In the genomic region with DNA sequence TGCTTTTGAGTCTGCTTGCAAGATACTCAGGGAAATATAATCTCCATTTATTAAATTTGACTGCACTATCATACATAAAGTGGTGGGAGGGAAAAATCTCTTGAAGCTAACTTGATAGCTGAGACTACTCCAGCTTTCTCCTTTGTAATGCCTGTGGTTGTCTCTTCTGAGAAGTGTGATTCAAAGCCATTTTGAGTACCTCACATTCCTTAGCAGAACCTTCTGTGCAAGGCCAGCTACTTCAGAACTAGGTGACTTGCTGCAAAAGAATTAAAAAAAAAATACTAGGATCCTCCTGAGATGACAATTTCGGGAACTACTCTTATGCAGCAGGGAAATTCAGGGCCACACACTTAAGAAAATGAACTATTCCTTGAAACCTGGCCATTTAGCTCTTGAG, we compare ENCODE assay signal across 32 cellular contexts.
DNase-seq lines count a peak whose midpoint lies in the region; ATAC-seq, FAIRE-seq and TF ChIP-seq lines count a peak whose summit lies in the region.
"Had no signal": no experiment of that assay in that cellular context is flagged by ENCODE, and none has a peak within 500 bp of the region (broad histone marks: within the 10 kb centered on the region; RNA-seq: fewer than 3 reads in every experiment).

No MANE protein-coding gene starts in this region.

- DNase-seq in GM23338 (ENCODE audit: low spot score) = no peak
- no peak for DNase-seq in left lung
- DNase-seq in upper lobe of left lung = no peak
- DNase-seq in RPMI8226 = no peak
- no peak for DNase-seq in small intestine
- no peak for DNase-seq in H54 (ENCODE audit: insufficient read length, low spot score)
- DNase-seq: activated CD4-positive, CD25-positive, alpha-beta regulatory T cell treated with anti-CD3 and anti-CD28 coated beads, Interleukin-2, amount 50 U/mL, for 72 hours; activated CD8-positive, alpha-beta memory T cell treated with anti-CD3 and anti-CD28 coated beads, Interleukin-2, amount 50 U/mL, for 48 hours; activated CD8-positive, alpha-beta T cell treated with anti-CD3 and anti-CD28 coated beads for 36 hours; activated naive CD4-positive, alpha-beta T cell treated with anti-CD3 and anti-CD28 coated beads, Interleukin-2, amount 10 ng/mL, durations not matched to agents 7 days and 5 days; amniotic stem cell; left ventricle myocardium inferior; NCI-H1417 treated with DMSO at 0.1 percent for 48 hours; NCI-H2081; NCI-H226; NCI-H526 treated with DMSO at 0.1 percent for 48 hours; NK-92 treated with Interleukin-12 subunit alpha and Interleukin-12 subunit beta, amount 100 ng/mL, for 24 hours; PC-9 had no signal

- no peak overlapping the region for H3K4me2 ChIP-seq in GM23338
- H3K4me2 ChIP-seq: KMS-11, PC-9 had no signal

- intact Hi-C loops in left lung (cut with DNase I) = loop anchor here in 1 of 2 donors (10.0 kb wide), 1 partner anchor 352 kb away; no protein-coding TSS in a partner anchor

- peak in 2 of 4 donors; percentile 14 to 49 for TF ChIP-seq EP300 in upper lobe of left lung (IDR thresholded peaks at IDR 0.05)

- H3K27me3 Mint-ChIP-seq in GM23338 (ENCODE audit: insufficient read depth, low read depth, poor library complexity) = no peaks in the 10 kb centered on the region
- no peaks in the 10 kb centered on the region for H3K27me3 Mint-ChIP-seq in activated T-helper 17 cell treated with anti-CD3 and anti-CD28 coated beads, Interleukin-2, amount 50 U/mL, for 72 hours
- H3K27me3 Mint-ChIP-seq: activated CD8-positive, alpha-beta T cell treated with anti-CD3 and anti-CD28 coated beads for 36 hours; activated naive CD4-positive, alpha-beta T cell treated with anti-CD3 and anti-CD28 coated beads, Interleukin-2, amount 10 ng/mL, durations not matched to agents 7 days and 5 days; type B pancreatic cell had no signal

- H3K36me3 ChIP-seq in GM23338 (ENCODE audit: insufficient read depth) = no peaks in the 10 kb centered on the region
- H3K36me3 ChIP-seq in left lung = no peaks in the 10 kb centered on the region
- no peaks in the 10 kb centered on the region for H3K36me3 ChIP-seq in upper lobe of left lung
- no peaks in the 10 kb centered on the region for H3K36me3 ChIP-seq in small intestine (ENCODE audit: control insufficient read depth in 2 of 2, insufficient read depth in 2 of 2, low read length in 2 of 2)
- H3K36me3 ChIP-seq: breast epithelium, HAP-1, left ventricle myocardium inferior, prostate gland had no signal

- no peak overlapping the region for H3K27ac ChIP-seq in GM23338 (ENCODE audit: low read depth)
- peak overlapping the region in 1 of 2 donors; percentile 41 for H3K27ac ChIP-seq in left lung
- H3K27ac ChIP-seq in upper lobe of left lung = peak overlapping the region in 1 of 4 donors; percentile 7
- H3K27ac ChIP-seq in small intestine (ENCODE audit: low read depth in 1 of 2, low read length in 1 of 2) = no peak overlapping the region
- H3K27ac ChIP-seq: breast epithelium, HL-60, KMS-11, left ventricle myocardium inferior, PC-9, prostate gland had no signal

- no peak overlapping the region for H3K27ac Mint-ChIP-seq in GM23338
- no peak overlapping the region for H3K27ac Mint-ChIP-seq in activated T-helper 17 cell treated with anti-CD3 and anti-CD28 coated beads, Interleukin-2, amount 50 U/mL, for 72 hours
- H3K27ac Mint-ChIP-seq: activated CD8-positive, alpha-beta T cell treated with anti-CD3 and anti-CD28 coated beads for 36 hours; activated naive CD4-positive, alpha-beta T cell treated with anti-CD3 and anti-CD28 coated beads, Interleukin-2, amount 10 ng/mL, durations not matched to agents 7 days and 5 days; activated T-helper 1 cell treated with anti-CD3 and anti-CD28 coated beads, Interleukin-12 subunit alpha, Interleukin-12 subunit beta, Interleukin-2, Interleukin-4 antibody, amounts not matched to agents 30 ng/mL and 10 ng/mL and 1 ng/mL, durations not matched to agents 14 hours and 24 hours and 36 hours; naive thymus-derived CD4-positive, alpha-beta T cell; stimulated activated memory B cell treated with anti-CD40 and anti-IgM and Interleukin-4, amounts not matched to agents 10 μg/mL and 1 μg/mL and 100 μg/mL, for 72 hours; T-helper 1 cell treated with Interleukin-12 subunit alpha and Interleukin-12 subunit beta and Interleukin-4 antibody, amounts not matched to agents 30 μg/mL and 1 μg/mL, for 36 hours; type B pancreatic cell had no signal

- H3K36me3 Mint-ChIP-seq in GM23338 (ENCODE audit: low read depth) = no peaks in the 10 kb centered on the region
- H3K36me3 Mint-ChIP-seq in activated T-helper 17 cell treated with anti-CD3 and anti-CD28 coated beads, Interleukin-2, amount 50 U/mL, for 72 hours (ENCODE audit: low read depth) = no peaks in the 10 kb centered on the region
- H3K36me3 Mint-ChIP-seq: activated naive CD4-positive, alpha-beta T cell treated with anti-CD3 and anti-CD28 coated beads, Interleukin-2, amount 10 ng/mL, durations not matched to agents 7 days and 5 days; naive thymus-derived CD4-positive, alpha-beta T cell; stimulated activated memory B cell treated with anti-CD40 and anti-IgM and Interleukin-4, amounts not matched to agents 10 μg/mL and 1 μg/mL and 100 μg/mL, for 72 hours; type B pancreatic cell had no signal

- H3K9me3 ChIP-seq in left lung = no peaks in the 10 kb centered on the region
- no peaks in the 10 kb centered on the region for H3K9me3 ChIP-seq in upper lobe of left lung
- no peaks in the 10 kb centered on the region for H3K9me3 ChIP-seq in small intestine (ENCODE audit: control insufficient read depth, low read depth)
- H3K9me3 ChIP-seq: breast epithelium, HAP-1, left ventricle myocardium inferior, prostate gland had no signal

- H3K27me3 ChIP-seq in GM23338 (ENCODE audit: insufficient read depth) = peaks cover 30% of the 10 kb centered on the region
- no peaks in the 10 kb centered on the region for H3K27me3 ChIP-seq in left lung
- H3K27me3 ChIP-seq in upper lobe of left lung = no peaks in the 10 kb centered on the region
- H3K27me3 ChIP-seq in small intestine (ENCODE audit: control insufficient read depth in 2 of 2, insufficient read depth in 2 of 2, low read length in 2 of 2) = no peaks in the 10 kb centered on the region
- H3K27me3 ChIP-seq: breast epithelium had no signal

- TF ChIP-seq CTCF in GM23338 (conservative IDR thresholded peaks at IDR 0.05; ENCODE audit: low read depth in 2 of 2) (no peak), left lung (IDR thresholded peaks at IDR 0.05) (no peak), upper lobe of left lung (IDR thresholded peaks at IDR 0.05) (no peak)

- TF ChIP-seq POLR2A in upper lobe of left lung (IDR thresholded peaks at IDR 0.05) = no peak
- TF ChIP-seq POLR2A in H54 (IDR thresholded peaks at IDR 0.05; ENCODE audit: low read depth, low read length) = no peak

- no peaks in the 10 kb centered on the region for H3K9me3 Mint-ChIP-seq in GM23338
- no peaks in the 10 kb centered on the region for H3K9me3 Mint-ChIP-seq in activated T-helper 17 cell treated with anti-CD3 and anti-CD28 coated beads, Interleukin-2, amount 50 U/mL, for 72 hours
- H3K9me3 Mint-ChIP-seq: activated CD8-positive, alpha-beta T cell treated with anti-CD3 and anti-CD28 coated beads for 36 hours; activated naive CD4-positive, alpha-beta T cell treated with anti-CD3 and anti-CD28 coated beads, Interleukin-2, amount 10 ng/mL, durations not matched to agents 7 days and 5 days; activated T-helper 1 cell treated with anti-CD3 and anti-CD28 coated beads, Interleukin-12 subunit alpha, Interleukin-12 subunit beta, Interleukin-2, Interleukin-4 antibody, amounts not matched to agents 30 ng/mL and 10 ng/mL and 1 ng/mL, durations not matched to agents 14 hours and 24 hours and 36 hours; naive thymus-derived CD4-positive, alpha-beta T cell; stimulated activated memory B cell treated with anti-CD40 and anti-IgM and Interleukin-4, amounts not matched to agents 10 μg/mL and 1 μg/mL and 100 μg/mL, for 72 hours; T-helper 1 cell treated with Interleukin-12 subunit alpha and Interleukin-12 subunit beta and Interleukin-4 antibody, amounts not matched to agents 30 μg/mL and 1 μg/mL, for 36 hours had no signal

- H4K20me1 ChIP-seq in GM23338 (replicated peaks; ENCODE audit: insufficient read depth) = no peaks in the 10 kb centered on the region

- peak; percentile 44; the same call in 2 of the 3 replicates for ATAC-seq in GM23338
- ATAC-seq in activated T-helper 17 cell treated with anti-CD3 and anti-CD28 coated beads, Interleukin-2, amount 50 U/mL, for 72 hours (replicated peaks) = peak; percentile 72
- ATAC-seq in left lung = peak; percentile 93
- peak; percentile 42 to 69 for ATAC-seq in upper lobe of left lung (ENCODE audit: low FRiP score in 2 of 2)
- ATAC-seq: activated CD8-positive, alpha-beta T cell treated with anti-CD3 and anti-CD28 coated beads for 36 hours; Right ventricle myocardium inferior; stimulated activated memory B cell treated with anti-CD40 and anti-IgM and Interleukin-4, amounts not matched to agents 10 μg/mL and 1 μg/mL and 100 μg/mL, for 72 hours had no signal

- no peaks in the 10 kb centered on the region for H3K79me2 ChIP-seq in GM23338 (replicated peaks; ENCODE audit: insufficient read depth)

- H3K9me2 ChIP-seq in GM23338 (ENCODE audit: insufficient read depth) = no peaks in the 10 kb centered on the region

- 63 to 81% methylated on average over 1 of the region's 1 CpG for WGBS in upper lobe of left lung, 2 donors
- 76 to 96% (median 94%) methylated on average over 1 of the region's 1 CpG for WGBS in small intestine, 3 donors

- H3K4me3 Mint-ChIP-seq in GM23338 = no peak overlapping the region
- H3K4me3 Mint-ChIP-seq in activated T-helper 17 cell treated with anti-CD3 and anti-CD28 coated beads, Interleukin-2, amount 50 U/mL, for 72 hours = no peak overlapping the region
- H3K4me3 Mint-ChIP-seq: activated CD8-positive, alpha-beta T cell treated with anti-CD3 and anti-CD28 coated beads for 36 hours; activated naive CD4-positive, alpha-beta T cell treated with anti-CD3 and anti-CD28 coated beads, Interleukin-2, amount 10 ng/mL, durations not matched to agents 7 days and 5 days; activated T-helper 1 cell treated with anti-CD3 and anti-CD28 coated beads, Interleukin-12 subunit alpha, Interleukin-12 subunit beta, Interleukin-2, Interleukin-4 antibody, amounts not matched to agents 30 ng/mL and 10 ng/mL and 1 ng/mL, durations not matched to agents 14 hours and 24 hours and 36 hours; naive thymus-derived CD4-positive, alpha-beta T cell; stimulated activated memory B cell treated with anti-CD40 and anti-IgM and Interleukin-4, amounts not matched to agents 10 μg/mL and 1 μg/mL and 100 μg/mL, for 72 hours; T-helper 1 cell treated with Interleukin-12 subunit alpha and Interleukin-12 subunit beta and Interleukin-4 antibody, amounts not matched to agents 30 μg/mL and 1 μg/mL, for 36 hours; type B pancreatic cell had no signal

- H3F3A ChIP-seq in GM23338 (replicated peaks; ENCODE audit: low read depth) = no peaks in the 10 kb centered on the region

- no peak overlapping the region for H2AFZ ChIP-seq in GM23338
- H2AFZ ChIP-seq: PC-9 had no signal

- no peaks in the 10 kb centered on the region for H3K4me1 ChIP-seq in GM23338 (ENCODE audit: insufficient read depth)
- no peaks in the 10 kb centered on the region for H3K4me1 ChIP-seq in left lung
- H3K4me1 ChIP-seq in upper lobe of left lung = peaks cover 0 to 4% (median 1%) of the 10 kb centered on the region in 4 donors
- no peaks in the 10 kb centered on the region for H3K4me1 ChIP-seq in small intestine (ENCODE audit: control insufficient read depth in 2 of 2, insufficient read depth in 1 of 2, low read depth in 1 of 2, low read length in 1 of 2)
- H3K4me1 ChIP-seq: breast epithelium, HAP-1, prostate gland had no signal

- FAIRE-seq in small intestine (lab: Jason Lieb, UNC) (no peak), H54 (lab: Jason Lieb, UNC) (no peak)
- FAIRE-seq: endothelial cell of umbilical vein, GM18507 had no signal

- H3K4me3 ChIP-seq in GM23338 (no peak overlapping the region), left lung (no peak overlapping the region), upper lobe of left lung (no peak overlapping the region), small intestine (ENCODE audit: low read depth in 1 of 2, low read length in 2 of 2) (no peak overlapping the region)
- H3K4me3 ChIP-seq: breast epithelium, HAP-1, left ventricle myocardium inferior, PC-9, prostate gland had no signal

- H3K4me1 Mint-ChIP-seq in GM23338 = peaks cover 7% of the 10 kb centered on the region; the same call in 2 of the 3 replicates
- H3K4me1 Mint-ChIP-seq in activated T-helper 17 cell treated with anti-CD3 and anti-CD28 coated beads, Interleukin-2, amount 50 U/mL, for 72 hours = peaks cover 7% of the 10 kb centered on the region
- H3K4me1 Mint-ChIP-seq: stimulated activated memory B cell treated with anti-CD40 and anti-IgM and Interleukin-4, amounts not matched to agents 10 μg/mL and 1 μg/mL and 100 μg/mL, for 72 hours had no signal
